In genomic region chr11:66467034-66467659, GRCh38 we compare ENCODE assay signal across 8 cellular contexts. TPM values are rescaled to one million over a fixed set of nuclear protein-coding genes. Genes with fewer than 3 reads are reported as not detected.
A peak's percentile ranks its signal among the peaks of the same experiment; 100 is the strongest.
DNase-seq lines count a peak whose midpoint lies in the region; ATAC-seq and TF ChIP-seq lines count a peak whose summit lies in the region.

No MANE protein-coding gene starts in this region.

- ATAC-seq in body of pancreas: peak; percentile 60
- peak; percentile 77 for ATAC-seq in stimulated activated effector memory CD8-positive, alpha-beta T cell treated with anti-CD3 and anti-CD28 coated beads, Interleukin-12 subunit alpha, Interleukin-12 subunit beta, amount 100 ng/mL, for 72 hours
- no peak for ATAC-seq in HG02970 (IDR thresholded peaks at IDR 0.05; ENCODE audit: low FRiP score, unreplicated experiment)

- peaks cover 17% of the 10 kb centered on the region for H3K4me1 ChIP-seq in body of pancreas

- TF ChIP-seq CTCF in body of pancreas (IDR thresholded peaks at IDR 0.05): peak in 6 of 7 experiments; percentile 19 to 57 (median 34)
- peak; percentile 4 for TF ChIP-seq CTCF in kidney epithelial cell (IDR thresholded peaks at IDR 0.05; ENCODE audit: insufficient read depth, low read length, poor library complexity, severe bottlenecking)

- H3K4me1 Mint-ChIP-seq in stimulated activated effector memory CD8-positive, alpha-beta T cell treated with anti-CD3 and anti-CD28 coated beads, Interleukin-12 subunit alpha, Interleukin-12 subunit beta, amount 100 ng/mL, for 72 hours: peaks cover 33% of the 10 kb centered on the region

- peak overlapping the region; percentile 61 for H3K4me3 ChIP-seq in H7 (ENCODE audit: insufficient read depth, low read depth, low read length)
- H3K4me3 ChIP-seq in body of pancreas: peak overlapping the region; percentile 41
- peak overlapping the region; percentile 61 for H3K4me3 ChIP-seq in kidney epithelial cell (ENCODE audit: low read depth, low read length)

- H3K27ac ChIP-seq in body of pancreas: peak overlapping the region; percentile 24 to 80 (median 62)

- TF ChIP-seq POLR2A in body of pancreas (IDR thresholded peaks at IDR 0.05): no peak

- WGBS in body of pancreas, 2 donors: 2 to 5% methylated on average over 18 to 55 of the region's 72 CpGs

- peak overlapping the region; percentile 75 for H3K4me3 Mint-ChIP-seq in stimulated activated effector memory CD8-positive, alpha-beta T cell treated with anti-CD3 and anti-CD28 coated beads, Interleukin-12 subunit alpha, Interleukin-12 subunit beta, amount 100 ng/mL, for 72 hours

- intact Hi-C loops in body of pancreas (cut with DNase I): no loop called here

- H3K27ac Mint-ChIP-seq in stimulated activated effector memory CD8-positive, alpha-beta T cell treated with anti-CD3 and anti-CD28 coated beads, Interleukin-12 subunit alpha, Interleukin-12 subunit beta, amount 100 ng/mL, for 72 hours: peak overlapping the region; percentile 79

- H3K9me3 Mint-ChIP-seq in stimulated activated effector memory CD8-positive, alpha-beta T cell treated with anti-CD3 and anti-CD28 coated beads, Interleukin-12 subunit alpha, Interleukin-12 subunit beta, amount 100 ng/mL, for 72 hours: no peaks in the 10 kb centered on the region

- DNase-seq in activated CD8-positive, alpha-beta memory T cell treated with anti-CD3 and anti-CD28 coated beads, Interleukin-2, amount 50 U/mL, for 48 hours: peak; percentile 76
- no peak for DNase-seq in activated CD8-positive, alpha-beta memory T cell treated with anti-CD3 and anti-CD28 coated beads, Interleukin-2, amount 50 U/mL, for 4 hours
- DNase-seq in H7: no peak
- peak; percentile 42 for DNase-seq in NCI-H2171 (lab: John Stamatoyannopoulos, UW)
- DNase-seq in body of pancreas: peak; percentile 49 to 58 (median 54)
- DNase-seq in kidney epithelial cell (ENCODE audit: low read depth): no peak
- DNase-seq in stimulated activated effector memory CD8-positive, alpha-beta T cell treated with anti-CD3 and anti-CD28 coated beads, Interleukin-12 subunit alpha, Interleukin-12 subunit beta, amount 100 ng/mL, for 72 hours (ENCODE audit: low spot score in 2 of 2): no peak

- H3K36me3 Mint-ChIP-seq in stimulated activated effector memory CD8-positive, alpha-beta T cell treated with anti-CD3 and anti-CD28 coated beads, Interleukin-12 subunit alpha, Interleukin-12 subunit beta, amount 100 ng/mL, for 72 hours: peaks cover 11% of the 10 kb centered on the region

- H3K36me3 ChIP-seq in H7 (replicated peaks; ENCODE audit: control insufficient read depth, insufficient read depth, low read length) (no peaks in the 10 kb centered on the region; the same call in 1 of the 2 replicates), body of pancreas (replicated peaks in 1 of 2; ENCODE audit: insufficient read depth in 1 of 2, low read depth in 2 of 2) (no peaks in the 10 kb centered on the region), kidney epithelial cell (ENCODE audit: control insufficient read depth, insufficient read depth, low read length) (no peaks in the 10 kb centered on the region)

- no peaks in the 10 kb centered on the region for H3K9me3 ChIP-seq in body of pancreas

- peaks cover 3% of the 10 kb centered on the region; the same call in 1 of the 2 replicates for H3K27me3 ChIP-seq in H7 (ENCODE audit: control insufficient read depth, insufficient read depth, low read length)
- H3K27me3 ChIP-seq in body of pancreas: no peaks in the 10 kb centered on the region
- no peaks in the 10 kb centered on the region for H3K27me3 ChIP-seq in kidney epithelial cell (ENCODE audit: control insufficient read depth, insufficient read depth, low read length)

RNA-seq across cellular contexts. Expression of gene PELI3, which starts 0.4 kb away (rescaled TPM):
- 8.1 and 9.5 TPM in 2 replicates for total RNA-seq in H7 (2014; rRNA removed; shearing (Covaris generic))
- total RNA-seq in body of pancreas: 10 to 100 TPM in 1 of 2 donors, 1 to 10 TPM in 1; 7.6 to 10.9 TPM
- total RNA-seq in kidney epithelial cell: 2.3 and 5.0 TPM in 2 replicates

RNA-seq across cellular contexts. Expression of gene DPP3, which starts 13.1 kb away (rescaled TPM):
- 146 and 156 TPM in 2 replicates for total RNA-seq in H7 (2014; rRNA removed; shearing (Covaris generic))
- total RNA-seq in body of pancreas (10 to 100 TPM; 15.8 to 52.4 TPM), kidney epithelial cell (84.6 and 108 TPM in 2 replicates)

RNA-seq across cellular contexts. Expression of gene MRPL11, which starts 28.5 kb away (rescaled TPM):
- 148 and 174 TPM in 2 replicates for total RNA-seq in H7 (2014; rRNA removed; shearing (Covaris generic))
- 10 to 100 TPM; 20.8 to 22.1 TPM for total RNA-seq in body of pancreas
- total RNA-seq in kidney epithelial cell: 54.8 and 62.6 TPM in 2 replicates

RNA-seq across cellular contexts. Expression of gene BBS1, which starts 43.3 kb away (rescaled TPM):
- 25.4 and 26.5 TPM in 2 replicates for total RNA-seq in H7 (2014; rRNA removed; shearing (Covaris generic))
- total RNA-seq in body of pancreas (10 to 100 TPM; 49.0 to 58.0 TPM), kidney epithelial cell (31.7 and 39.6 TPM in 2 replicates)

RNA-seq across cellular contexts. Expression of gene NPAS4, which starts 46.3 kb away (rescaled TPM):
- total RNA-seq in H7 (2014; rRNA removed; shearing (Covaris generic)): 0.04 TPM in 1 of 2 replicates, not detected in the other
- total RNA-seq in body of pancreas (not detected), kidney epithelial cell (not detected in 2 replicates)

Comparison
In these comparisons a context has a peak if more than half of its experiments do, and no peak if none do; other contexts are left out.
1. DNase-seq: peak in activated CD8-positive, alpha-beta memory T cell treated with anti-CD3 and anti-CD28 coated beads, Interleukin-2, amount 50 U/mL, for 48 hours (single experiment), NCI-H2171 (single experiment) and body of pancreas (4 of 4); none in activated CD8-positive, alpha-beta memory T cell treated with anti-CD3 and anti-CD28 coated beads, Interleukin-2, amount 50 U/mL, for 4 hours (single experiment), H7 (single experiment), kidney epithelial cell (single experiment) and stimulated activated effector memory CD8-positive, alpha-beta T cell treated with anti-CD3 and anti-CD28 coated beads, Interleukin-12 subunit alpha, Interleukin-12 subunit beta, amount 100 ng/mL, for 72 hours (0 of 2).
2. Peak in every context shown above with its lines, with median percentiles within 50 percentile points of each other: H3K4me3 ChIP-seq.